ENCODE assay signal across 19 cellular contexts in genomic region chr13:36371185-36371584, GRCh38.
"Had no signal": no experiment of that assay in that cellular context is flagged by ENCODE, and none has a peak within 500 bp of the region (broad histone marks: within the 10 kb centered on the region; RNA-seq: fewer than 3 reads in every experiment).

No MANE protein-coding gene starts in this region.

- H3K4me1 Mint-ChIP-seq: mesothelial cell of epicardium had no signal

- ATAC-seq: gastrocnemius medialis, heart right ventricle, left cardiac atrium, left lung, left ventricle myocardium superior, lower lobe of right lung, mucosa of descending colon had no signal

- H3K4me3 ChIP-seq: colonic mucosa, esophagus squamous epithelium, gastrocnemius medialis, heart right ventricle, left lung, lower lobe of right lung, mucosa of descending colon had no signal

- H3K27me3 ChIP-seq: colonic mucosa, esophagus squamous epithelium, gastrocnemius medialis, heart right ventricle, left lung had no signal

- H3K27ac Mint-ChIP-seq: dendritic cell treated with granulocyte-macrophage colony-stimulating factor and Interleukin-4, amounts not matched to agents 40 ng/mL and 50 ng/mL, for 4 days; mesothelial cell of epicardium had no signal

- H3K9me3 Mint-ChIP-seq: dendritic cell treated with granulocyte-macrophage colony-stimulating factor and Interleukin-4, amounts not matched to agents 40 ng/mL and 50 ng/mL, for 4 days had no signal

- H3K27me3 Mint-ChIP-seq: dendritic cell treated with granulocyte-macrophage colony-stimulating factor and Interleukin-4, amounts not matched to agents 40 ng/mL and 50 ng/mL, for 4 days had no signal

- H3K9me3 ChIP-seq: colonic mucosa, esophagus squamous epithelium, gastrocnemius medialis, heart right ventricle, left lung, lower lobe of right lung, mucosa of descending colon had no signal

- H3K4me3 Mint-ChIP-seq: dendritic cell treated with granulocyte-macrophage colony-stimulating factor and Interleukin-4, amounts not matched to agents 40 ng/mL and 50 ng/mL, for 4 days; mesothelial cell of epicardium had no signal

- H3K27ac ChIP-seq: colonic mucosa, esophagus squamous epithelium, gastrocnemius medialis, left lung, lower lobe of right lung had no signal

- H3K36me3 ChIP-seq: colonic mucosa, esophagus squamous epithelium, gastrocnemius medialis, heart right ventricle, left lung, lower lobe of right lung had no signal

- DNase-seq: colonic mucosa; cortex of kidney; effector CD4-positive, alpha-beta T cell; effector memory CD4-positive, alpha-beta T cell; esophagus squamous epithelium; foreskin fibroblast; foreskin melanocyte; gastrocnemius medialis; glutamatergic neuron; heart right ventricle; hippocampal formation; left cardiac atrium; left lung; left ventricle myocardium superior; lower lobe of right lung; mesenchymal stem cell; mucosa of descending colon had no signal
